In the genomic region with DNA sequence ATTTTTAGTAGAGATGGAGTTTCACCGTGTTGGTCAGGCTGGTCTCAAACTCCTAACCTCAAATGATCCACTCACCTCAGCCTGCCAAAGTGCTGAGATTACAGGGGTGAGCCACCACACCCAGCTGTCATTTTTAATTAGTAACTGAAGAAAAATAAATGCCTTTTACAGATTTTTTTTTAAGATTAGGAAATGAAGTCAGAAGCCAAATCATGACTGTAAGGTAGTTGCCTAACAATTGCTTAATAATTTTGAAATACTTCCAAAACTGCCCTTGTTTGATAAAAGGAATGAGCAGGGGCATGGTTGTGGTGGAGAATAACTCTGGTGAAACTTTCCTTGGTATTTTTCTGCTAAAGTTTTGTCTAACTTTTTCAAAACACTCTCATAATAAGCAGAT, we compare ENCODE assay signal across 15 cellular contexts.
DNase-seq lines count a peak whose midpoint lies in the region; ATAC-seq and TF ChIP-seq lines count a peak whose summit lies in the region.
"Had no signal": no experiment of that assay in that cellular context is flagged by ENCODE, and none has a peak within 500 bp of the region (broad histone marks: within the 10 kb centered on the region; RNA-seq: fewer than 3 reads in every experiment).

No MANE protein-coding gene starts in this region.

- TF ChIP-seq EP300 in SK-N-SH (IDR thresholded peaks at IDR 0.05; ENCODE audit: borderline replicate concordance in 1 of 2, low read depth in 1 of 2, low read length in 1 of 2) = peak in 1 of 2 experiments; percentile 82; a peak in 2 of 4 replicates

- H3K9ac ChIP-seq in SK-N-SH = no peak overlapping the region
- no peak overlapping the region for H3K9ac ChIP-seq in trophoblast cell (ENCODE audit: low read length)

- no peak for TF ChIP-seq RAD21 in SK-N-SH (IDR thresholded peaks at IDR 0.05; ENCODE audit: low read length)

- no peak overlapping the region for H4K12ac ChIP-seq in trophoblast cell (ENCODE audit: low read depth, low read length)

- intact Hi-C loops in CD8-positive, alpha-beta T cell (cut with DNase I, micrococcal nuclease) = no loop called here

- H2BK120ac ChIP-seq in trophoblast cell (ENCODE audit: insufficient read depth, low read length, poor library complexity) = no peak overlapping the region

- H3K4me1 ChIP-seq in SK-N-SH (ENCODE audit: control insufficient read depth in 1 of 2, insufficient read depth in 2 of 2, low read depth in 1 of 2, low read length in 1 of 2) = no peaks in the 10 kb centered on the region
- no peaks in the 10 kb centered on the region for H3K4me1 ChIP-seq in trophoblast cell (ENCODE audit: control insufficient read depth in 1 of 2, insufficient read depth in 2 of 2, low read length in 2 of 2)
- no peaks in the 10 kb centered on the region for H3K4me1 ChIP-seq in CD8-positive, alpha-beta T cell (ENCODE audit: insufficient read depth, low read length)
- H3K4me1 ChIP-seq: stomach had no signal

- H3K9me2 ChIP-seq in SK-N-SH = no peaks in the 10 kb centered on the region

- H3K14ac ChIP-seq in trophoblast cell (ENCODE audit: low read length) = no peak overlapping the region

- H3K27me3 ChIP-seq in SK-N-SH (ENCODE audit: insufficient read depth) (no peaks in the 10 kb centered on the region), trophoblast cell (ENCODE audit: insufficient read depth, low read length) (no peaks in the 10 kb centered on the region)
- no peaks in the 10 kb centered on the region for H3K27me3 ChIP-seq in CD8-positive, alpha-beta T cell (ENCODE audit: insufficient read depth, low read length)
- H3K27me3 ChIP-seq: cardiac muscle cell, stomach had no signal

- H3K9me3 Mint-ChIP-seq in CD8-positive, alpha-beta T cell = peaks cover 37% of the 10 kb centered on the region

- H4K20me1 ChIP-seq in SK-N-SH (ENCODE audit: insufficient read depth) = no peaks in the 10 kb centered on the region

- TF ChIP-seq CTCF in SK-N-SH (IDR thresholded peaks at IDR 0.05) (no peak), fibroblast of mammary gland (conservative IDR thresholded peaks at IDR 0.05; ENCODE audit: control insufficient read depth, insufficient read depth, low read depth, low read length) (no peak)
- TF ChIP-seq CTCF in CD8-positive, alpha-beta T cell (IDR thresholded peaks at IDR 0.05) = no peak

- no peaks in the 10 kb centered on the region for H3K79me2 ChIP-seq in SK-N-SH (ENCODE audit: insufficient read depth)
- no peaks in the 10 kb centered on the region for H3K79me2 ChIP-seq in trophoblast cell (ENCODE audit: control insufficient read depth, insufficient read depth, low read length, poor library complexity)

- H3K27me3 Mint-ChIP-seq in CD8-positive, alpha-beta T cell (ENCODE audit: low read depth) = no peaks in the 10 kb centered on the region
- H3K27me3 Mint-ChIP-seq: activated CD4-positive, alpha-beta memory T cell treated with anti-CD3 and anti-CD28 coated beads for 36 hours had no signal

- peak; percentile 78 for DNase-seq in EL
- no peak for DNase-seq in SK-N-SH
- DNase-seq in fibroblast of mammary gland (ENCODE audit: low read depth) = peak; percentile 93
- DNase-seq in trophoblast cell = peak; percentile 12 to 82
- DNase-seq in SHP77 (lab: John Stamatoyannopoulos, UW) = no peak
- DNase-seq in SW480 (ENCODE audit: low spot score) = no peak
- DNase-seq in putamen (ENCODE audit: low spot score) = no peak
- no peak for DNase-seq in CD8-positive, alpha-beta T cell
- DNase-seq: activated CD4-positive, alpha-beta memory T cell treated with anti-CD3 and anti-CD28 coated beads for 36 hours; activated effector memory CD4-positive, alpha-beta T cell treated with Interleukin-2 at 50 U/mL for 16 hours; H9; NCI-H2029; right cardiac atrium; stomach had no signal

- H3K4me2 ChIP-seq in SK-N-SH (no peak overlapping the region), trophoblast cell (ENCODE audit: low read length) (no peak overlapping the region)

- H3K4me3 Mint-ChIP-seq in CD8-positive, alpha-beta T cell = no peak overlapping the region
- H3K4me3 Mint-ChIP-seq: activated CD4-positive, alpha-beta memory T cell treated with anti-CD3 and anti-CD28 coated beads for 36 hours; H9 had no signal

- H3K27ac Mint-ChIP-seq in CD8-positive, alpha-beta T cell = no peak overlapping the region
- H3K27ac Mint-ChIP-seq: activated CD4-positive, alpha-beta memory T cell treated with anti-CD3 and anti-CD28 coated beads for 36 hours; H9 had no signal

- ATAC-seq in CD8-positive, alpha-beta T cell = no peak

- CTCF ChIA-PET in SK-N-SH (lab: Yijun Ruan, JAX) = interaction anchor here (1.6 kb wide), 1 partner anchor 73 kb away, joined by 5 read pairs; no protein-coding TSS in a partner anchor
- CTCF ChIA-PET in CD8-positive, alpha-beta T cell (lab: Charles Lee) = no interaction called here

- H3K79me1 ChIP-seq in trophoblast cell (ENCODE audit: low read length) = no peaks in the 10 kb centered on the region

- no peak overlapping the region for H4K8ac ChIP-seq in trophoblast cell (ENCODE audit: low read depth, low read length)

- H3K36me3 ChIP-seq in SK-N-SH (replicated peaks in 1 of 2; ENCODE audit: control insufficient read depth in 1 of 2, insufficient read depth in 2 of 2, low read length in 1 of 2) = no peaks in the 10 kb centered on the region
- H3K36me3 ChIP-seq in trophoblast cell (ENCODE audit: control insufficient read depth in 1 of 2, insufficient read depth in 2 of 2, low read length in 2 of 2) = no peaks in the 10 kb centered on the region
- H3K36me3 ChIP-seq in CD8-positive, alpha-beta T cell (ENCODE audit: insufficient read depth, low read length) = no peaks in the 10 kb centered on the region
- H3K36me3 ChIP-seq: cardiac muscle cell, stomach had no signal

- no peak overlapping the region for H3K23ac ChIP-seq in trophoblast cell (ENCODE audit: low read length)

- peak overlapping the region in 1 of 2 experiments; percentile 40; a peak in 2 of 4 replicates for H3K27ac ChIP-seq in SK-N-SH (ENCODE audit: low read depth in 2 of 2, low read length in 1 of 2)
- H3K27ac ChIP-seq in trophoblast cell (ENCODE audit: low read depth, low read length) = no peak overlapping the region
- H3K27ac ChIP-seq in CD8-positive, alpha-beta T cell (ENCODE audit: low read depth, low read length) = no peak overlapping the region
- H3K27ac ChIP-seq: cardiac muscle cell, stomach had no signal

- H3K4ac ChIP-seq in trophoblast cell (ENCODE audit: low read depth, low read length) = no peak overlapping the region

- no peak overlapping the region for H2BK5ac ChIP-seq in trophoblast cell (ENCODE audit: low read depth, low read length, poor library complexity)

- H3K4me1 Mint-ChIP-seq in CD8-positive, alpha-beta T cell (ENCODE audit: low read depth) = no peaks in the 10 kb centered on the region
- H3K4me1 Mint-ChIP-seq: H9 had no signal

- H2BK12ac ChIP-seq in trophoblast cell (ENCODE audit: low read length) = no peak overlapping the region

- H3F3A ChIP-seq in SK-N-SH (replicated peaks; ENCODE audit: insufficient read depth) = peaks cover 6% of the 10 kb centered on the region

- H3K4me3 ChIP-seq in SK-N-SH (ENCODE audit: low read depth in 2 of 2, low read length in 1 of 2) = no peak overlapping the region
- no peak overlapping the region for H3K4me3 ChIP-seq in fibroblast of mammary gland (ENCODE audit: control insufficient read depth, low read depth, low read length)
- H3K4me3 ChIP-seq in trophoblast cell (ENCODE audit: low read depth, low read length) = no peak overlapping the region
- no peak overlapping the region for H3K4me3 ChIP-seq in CD8-positive, alpha-beta T cell (ENCODE audit: low read depth, low read length)
- H3K4me3 ChIP-seq: cardiac muscle cell, stomach had no signal

- no peak overlapping the region for H2AFZ ChIP-seq in SK-N-SH (ENCODE audit: low read depth)
- H2AFZ ChIP-seq in trophoblast cell (ENCODE audit: insufficient read depth, low read length, poor library complexity) = no peak overlapping the region

- POLR2A ChIA-PET in SK-N-SH (lab: Yijun Ruan, JAX) = no interaction called here
- POLR2A ChIA-PET in CD8-positive, alpha-beta T cell (lab: Charles Lee) = no interaction called here

- WGBS in SK-N-SH (ENCODE audit: low lambda C conversion rate) = 64% methylated on average over 1 of the region's 1 CpG
- WGBS in trophoblast cell (ENCODE audit: extremely low coverage, insufficient coverage, insufficient read length) = no CpG with 5 or more reads among the region's 1 CpG

- no peak overlapping the region for H4K91ac ChIP-seq in trophoblast cell (ENCODE audit: low read depth, low read length)

- H3K36me3 Mint-ChIP-seq in CD8-positive, alpha-beta T cell = no peaks in the 10 kb centered on the region

- H3K9me3 ChIP-seq in SK-N-SH (peaks cover 7% of the 10 kb centered on the region), trophoblast cell (ENCODE audit: insufficient read depth, low read depth, low read length) (peaks cover 7% of the 10 kb centered on the region)
- H3K9me3 ChIP-seq in CD8-positive, alpha-beta T cell (ENCODE audit: low read length) = peaks cover 4% of the 10 kb centered on the region

- no peak overlapping the region for H3K18ac ChIP-seq in trophoblast cell (ENCODE audit: low read length)

- H2AK5ac ChIP-seq in trophoblast cell (ENCODE audit: low read length) = no peak overlapping the region

TF ChIP-seq in SK-N-SH, 30 proteins besides CTCF, POLR2A, EP300 and RAD21 (continues in another document):
- TF ChIP-seq FOXM1 (IDR thresholded peaks at IDR 0.05; ENCODE audit: low read depth) = peak; percentile 49; the same call in 1 of the 2 replicates
- peak; percentile 61; the same call in 1 of the 2 replicates for TF ChIP-seq JUND (IDR thresholded peaks at IDR 0.05)
- TF ChIP-seq POLR2AphosphoS5 (IDR thresholded peaks at IDR 0.05; ENCODE audit: low read depth, low read length) = peak; percentile 47; the same call in 1 of the 2 replicates
- TF ChIP-seq TCF12 (IDR thresholded peaks at IDR 0.05) = peak; percentile 79
- TF ChIP-seq TEAD4 (IDR thresholded peaks at IDR 0.05; ENCODE audit: borderline replicate concordance, insufficient read depth) = peak; percentile 41; the same call in 1 of the 2 replicates
- TF ChIP-seq NFIC (IDR thresholded peaks at IDR 0.05; ENCODE audit: borderline replicate concordance) = peak; percentile 83; the same call in 1 of the 2 replicates
- no peak for TF ChIP-seq TAF1 (IDR thresholded peaks at IDR 0.05; ENCODE audit: borderline replicate concordance, low read depth, low read length)
- TF ChIP-seq, protein P1, sequence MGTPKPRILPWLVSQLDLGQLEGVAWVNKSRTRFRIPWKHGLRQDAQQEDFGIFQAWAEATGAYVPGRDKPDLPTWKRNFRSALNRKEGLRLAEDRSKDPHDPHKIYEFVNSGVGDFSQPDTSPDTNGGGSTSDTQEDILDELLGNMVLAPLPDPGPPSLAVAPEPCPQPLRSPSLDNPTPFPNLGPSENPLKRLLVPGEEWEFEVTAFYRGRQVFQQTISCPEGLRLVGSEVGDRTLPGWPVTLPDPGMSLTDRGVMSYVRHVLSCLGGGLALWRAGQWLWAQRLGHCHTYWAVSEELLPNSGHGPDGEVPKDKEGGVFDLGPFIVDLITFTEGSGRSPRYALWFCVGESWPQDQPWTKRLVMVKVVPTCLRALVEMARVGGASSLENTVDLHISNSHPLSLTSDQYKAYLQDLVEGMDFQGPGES (IDR thresholded peaks at IDR 0.05; ENCODE audit: low read depth, low read length) = no peak

Comparison
In these comparisons a context has a peak if more than half of its experiments do, and no peak if none do; other contexts are left out.
1. DNase-seq: peak in EL (single experiment), fibroblast of mammary gland (single experiment) and trophoblast cell (2 of 2); none in SK-N-SH (single experiment), SHP77 (0 of 2), SW480 (single experiment), putamen (single experiment) and CD8-positive, alpha-beta T cell (0 of 7).